Comparison of ENCODE assay signal across 1 cellular context in genomic region chr2:11389551-11390528, GRCh38.
TF ChIP-seq lines count a peak whose summit lies in the region.

No MANE protein-coding gene starts in this region.

TF ChIP-seq in liver, 16 proteins besides CTCF, POLR2A, EP300 and RAD21 (continued from another document):
- TF ChIP-seq ZBTB33 (IDR thresholded peaks at IDR 0.05) = peak; percentile 62
TF ChIP-seq in liver: peak in this region for 12.
